ENCODE assay signal across 1 cellular context in the genomic region with DNA sequence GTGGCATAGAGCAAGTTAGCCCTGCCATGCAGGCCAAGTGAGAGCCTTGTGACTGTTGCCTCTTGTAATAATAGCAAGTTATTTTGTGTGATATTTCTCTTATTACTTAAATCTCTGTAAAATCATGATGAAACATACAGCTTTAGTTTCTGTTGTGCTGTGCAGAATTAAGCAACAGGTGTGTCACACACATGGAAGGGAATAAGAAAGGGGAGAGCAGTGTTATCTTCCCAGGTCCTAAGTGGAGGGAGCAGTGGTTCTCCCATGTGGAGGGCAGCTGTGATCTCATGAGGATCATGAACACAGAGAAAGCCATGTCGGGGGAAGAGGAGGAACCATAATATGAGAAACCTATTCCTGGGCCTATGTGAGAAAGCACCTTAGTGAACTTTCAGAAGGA.
TF ChIP-seq lines count a peak whose summit lies in the region.

No MANE protein-coding gene starts in this region.

TF ChIP-seq in GM12878, 131 proteins besides CTCF, POLR2A, EP300 and RAD21 (continued from another document):
- TF ChIP-seq, protein P1, sequence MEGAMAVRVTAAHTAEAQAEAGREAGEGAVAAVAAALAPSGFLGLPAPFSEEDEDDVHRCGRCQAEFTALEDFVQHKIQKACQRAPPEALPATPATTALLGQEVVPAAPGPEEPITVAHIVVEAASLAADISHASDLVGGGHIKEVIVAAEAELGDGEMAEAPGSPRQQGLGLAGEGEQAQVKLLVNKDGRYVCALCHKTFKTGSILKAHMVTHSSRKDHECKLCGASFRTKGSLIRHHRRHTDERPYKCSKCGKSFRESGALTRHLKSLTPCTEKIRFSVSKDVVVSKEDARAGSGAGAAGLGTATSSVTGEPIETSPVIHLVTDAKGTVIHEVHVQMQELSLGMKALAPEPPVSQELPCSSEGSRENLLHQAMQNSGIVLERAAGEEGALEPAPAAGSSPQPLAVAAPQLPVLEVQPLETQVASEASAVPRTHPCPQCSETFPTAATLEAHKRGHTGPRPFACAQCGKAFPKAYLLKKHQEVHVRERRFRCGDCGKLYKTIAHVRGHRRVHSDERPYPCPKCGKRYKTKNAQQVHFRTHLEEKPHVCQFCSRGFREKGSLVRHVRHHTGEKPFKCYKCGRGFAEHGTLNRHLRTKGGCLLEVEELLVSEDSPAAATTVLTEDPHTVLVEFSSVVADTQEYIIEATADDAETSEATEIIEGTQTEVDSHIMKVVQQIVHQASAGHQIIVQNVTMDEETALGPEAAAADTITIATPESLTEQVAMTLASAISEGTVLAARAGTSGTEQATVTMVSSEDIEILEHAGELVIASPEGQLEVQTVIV (IDR thresholded peaks at IDR 0.05; ENCODE audit: borderline replicate concordance, partially characterized antibody), result no peak
- TF ChIP-seq FOXK2 (IDR thresholded peaks at IDR 0.05) (no peak), KLF5 (IDR thresholded peaks at IDR 0.05; ENCODE audit: partially characterized antibody) (no peak), ZNF622 (IDR thresholded peaks at IDR 0.05) (no peak), TARDBP (IDR thresholded peaks at IDR 0.05; ENCODE audit: borderline replicate concordance) (no peak), NBN (IDR thresholded peaks at IDR 0.05) (no peak), ASH2L (IDR thresholded peaks at IDR 0.05; ENCODE audit: borderline replicate concordance, low read depth) (no peak), ZBED1 (IDR thresholded peaks at IDR 0.05; ENCODE audit: borderline replicate concordance) (no peak), ZNF24 (IDR thresholded peaks at IDR 0.05) (no peak), RBBP5 (conservative IDR thresholded peaks at IDR 0.05) (no peak)
- TF ChIP-seq, protein P2, sequence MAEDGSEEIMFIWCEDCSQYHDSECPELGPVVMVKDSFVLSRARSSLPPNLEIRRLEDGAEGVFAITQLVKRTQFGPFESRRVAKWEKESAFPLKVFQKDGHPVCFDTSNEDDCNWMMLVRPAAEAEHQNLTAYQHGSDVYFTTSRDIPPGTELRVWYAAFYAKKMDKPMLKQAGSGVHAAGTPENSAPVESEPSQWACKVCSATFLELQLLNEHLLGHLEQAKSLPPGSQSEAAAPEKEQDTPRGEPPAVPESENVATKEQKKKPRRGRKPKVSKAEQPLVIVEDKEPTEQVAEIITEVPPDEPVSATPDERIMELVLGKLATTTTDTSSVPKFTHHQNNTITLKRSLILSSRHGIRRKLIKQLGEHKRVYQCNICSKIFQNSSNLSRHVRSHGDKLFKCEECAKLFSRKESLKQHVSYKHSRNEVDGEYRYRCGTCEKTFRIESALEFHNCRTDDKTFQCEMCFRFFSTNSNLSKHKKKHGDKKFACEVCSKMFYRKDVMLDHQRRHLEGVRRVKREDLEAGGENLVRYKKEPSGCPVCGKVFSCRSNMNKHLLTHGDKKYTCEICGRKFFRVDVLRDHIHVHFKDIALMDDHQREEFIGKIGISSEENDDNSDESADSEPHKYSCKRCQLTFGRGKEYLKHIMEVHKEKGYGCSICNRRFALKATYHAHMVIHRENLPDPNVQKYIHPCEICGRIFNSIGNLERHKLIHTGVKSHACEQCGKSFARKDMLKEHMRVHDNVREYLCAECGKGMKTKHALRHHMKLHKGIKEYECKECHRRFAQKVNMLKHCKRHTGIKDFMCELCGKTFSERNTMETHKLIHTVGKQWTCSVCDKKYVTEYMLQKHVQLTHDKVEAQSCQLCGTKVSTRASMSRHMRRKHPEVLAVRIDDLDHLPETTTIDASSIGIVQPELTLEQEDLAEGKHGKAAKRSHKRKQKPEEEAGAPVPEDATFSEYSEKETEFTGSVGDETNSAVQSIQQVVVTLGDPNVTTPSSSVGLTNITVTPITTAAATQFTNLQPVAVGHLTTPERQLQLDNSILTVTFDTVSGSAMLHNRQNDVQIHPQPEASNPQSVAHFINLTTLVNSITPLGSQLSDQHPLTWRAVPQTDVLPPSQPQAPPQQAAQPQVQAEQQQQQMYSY (CRISPR knock-in tag; IDR thresholded peaks at IDR 0.05), result no peak
- TF ChIP-seq, protein P3, sequence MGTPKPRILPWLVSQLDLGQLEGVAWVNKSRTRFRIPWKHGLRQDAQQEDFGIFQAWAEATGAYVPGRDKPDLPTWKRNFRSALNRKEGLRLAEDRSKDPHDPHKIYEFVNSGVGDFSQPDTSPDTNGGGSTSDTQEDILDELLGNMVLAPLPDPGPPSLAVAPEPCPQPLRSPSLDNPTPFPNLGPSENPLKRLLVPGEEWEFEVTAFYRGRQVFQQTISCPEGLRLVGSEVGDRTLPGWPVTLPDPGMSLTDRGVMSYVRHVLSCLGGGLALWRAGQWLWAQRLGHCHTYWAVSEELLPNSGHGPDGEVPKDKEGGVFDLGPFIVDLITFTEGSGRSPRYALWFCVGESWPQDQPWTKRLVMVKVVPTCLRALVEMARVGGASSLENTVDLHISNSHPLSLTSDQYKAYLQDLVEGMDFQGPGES (IDR thresholded peaks at IDR 0.05), result no peak
- TF ChIP-seq, protein P4, sequence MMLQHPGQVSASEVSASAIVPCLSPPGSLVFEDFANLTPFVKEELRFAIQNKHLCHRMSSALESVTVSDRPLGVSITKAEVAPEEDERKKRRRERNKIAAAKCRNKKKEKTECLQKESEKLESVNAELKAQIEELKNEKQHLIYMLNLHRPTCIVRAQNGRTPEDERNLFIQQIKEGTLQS (IDR thresholded peaks at IDR 0.05; ENCODE audit: borderline replicate concordance, extremely low read depth, low read depth, low read length), result no peak
